1 cellular context compared by ENCODE assay signal in the genomic region with DNA sequence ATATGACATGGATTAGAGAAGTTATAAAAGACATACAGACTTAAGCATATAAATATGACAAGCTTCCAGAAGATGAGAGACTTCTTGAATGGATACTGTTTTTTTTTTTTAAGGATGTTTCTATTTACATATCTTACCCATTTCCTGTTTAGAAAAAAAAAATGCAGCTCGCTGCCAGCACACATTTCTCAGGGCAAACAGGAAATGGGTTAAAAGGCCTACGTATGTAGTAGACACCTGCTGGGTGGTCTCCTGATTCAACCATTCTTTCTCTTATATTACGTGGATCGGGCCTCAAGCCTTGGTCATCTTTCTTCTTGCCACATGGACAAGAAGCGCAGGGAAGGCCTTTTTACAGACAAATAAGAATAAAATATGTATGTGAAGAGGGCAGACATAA.
TF ChIP-seq lines count a peak whose summit lies in the region.

No MANE protein-coding gene starts in this region.

TF ChIP-seq in GM23338, 12 proteins besides CTCF, POLR2A, EP300 and RAD21 (continued from another document):
- TF ChIP-seq ZNF462 (CRISPR knock-in tag; IDR thresholded peaks at IDR 0.05) (no peak), STAT1 (IDR thresholded peaks at IDR 0.05; ENCODE audit: unreplicated experiment) (no peak), EZH2 (IDR thresholded peaks at IDR 0.05; ENCODE audit: low read depth, unreplicated experiment) (no peak), NANOG (IDR thresholded peaks at IDR 0.05; ENCODE audit: borderline replicate concordance) (no peak), POLR2AphosphoS5 (IDR thresholded peaks at IDR 0.05; ENCODE audit: low read depth) (no peak), ZNF331 (CRISPR knock-in tag; IDR thresholded peaks at IDR 0.05; ENCODE audit: low read depth) (no peak), ZNF114 (CRISPR knock-in tag; IDR thresholded peaks at IDR 0.05) (no peak)
